In the genomic region with DNA sequence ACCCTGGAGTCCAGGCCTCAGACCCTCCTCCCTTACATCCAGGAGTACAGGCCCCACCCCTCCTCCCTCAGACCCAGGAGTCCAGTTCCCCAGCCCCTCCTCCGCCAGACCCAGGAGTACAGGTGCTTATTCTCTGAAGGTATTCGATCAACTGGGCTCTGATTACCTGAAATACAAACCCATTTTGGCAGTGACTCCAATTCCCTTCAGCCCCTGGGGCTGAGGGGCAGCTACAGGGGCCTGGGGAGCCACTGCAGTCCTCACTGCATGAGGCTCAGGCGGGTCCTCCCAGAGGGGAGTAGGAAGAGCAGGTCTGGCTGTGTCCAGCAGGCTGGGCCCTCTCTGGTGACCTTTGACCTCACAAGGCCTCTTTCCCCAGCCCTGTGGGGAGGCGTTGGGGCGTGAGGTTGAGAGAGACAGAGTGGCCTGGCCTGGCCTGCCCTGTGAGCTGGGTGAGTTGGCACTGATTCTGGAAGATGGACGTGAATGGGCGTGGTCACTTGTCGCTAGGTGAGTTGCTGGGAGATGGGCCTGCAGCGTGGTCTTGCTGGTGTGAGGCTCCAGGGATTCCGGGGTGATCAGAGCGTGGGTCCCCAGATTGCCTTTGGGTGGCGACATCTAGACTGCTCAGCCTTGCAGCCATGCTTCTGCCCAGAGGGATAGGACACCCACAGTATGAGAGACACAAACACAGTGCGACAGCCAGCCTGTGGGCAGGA, we compare ENCODE assay signal across 1 cellular context.
TF ChIP-seq lines count a peak whose summit lies in the region.

No MANE protein-coding gene starts in this region.

TF ChIP-seq in HEK293, 187 proteins besides CTCF, POLR2A, EP300 and RAD21 (continued from another document):
- TF ChIP-seq ZNF692 (tag by site-specific recombination; IDR thresholded peaks at IDR 0.05) (no peak), ZNF324 (tag by site-specific recombination; IDR thresholded peaks at IDR 0.05) (no peak), SCRT2 (tag by site-specific recombination; IDR thresholded peaks at IDR 0.05) (peak; percentile 94), KLF9 (tag by site-specific recombination; IDR thresholded peaks at IDR 0.05; ENCODE audit: low read depth) (peak; percentile 58; the same call in 1 of the 2 replicates), ZBTB21 (tag by site-specific recombination; IDR thresholded peaks at IDR 0.05) (no peak), HOXA7 (CRISPR knock-in tag; IDR thresholded peaks at IDR 0.05; ENCODE audit: borderline replicate concordance) (no peak), SCRT1 (tag by site-specific recombination; IDR thresholded peaks at IDR 0.05; ENCODE audit: borderline replicate concordance) (peak; percentile 89), ZNF23 (tag by site-specific recombination; IDR thresholded peaks at IDR 0.05; ENCODE audit: borderline replicate concordance) (no peak), ZNF521 (tag by site-specific recombination; IDR thresholded peaks at IDR 0.05) (no peak), TRIM28 (IDR thresholded peaks at IDR 0.05; ENCODE audit: borderline replicate concordance, low read length) (no peak), ZFP37 (tag by site-specific recombination; IDR thresholded peaks at IDR 0.05) (no peak), BCL11B (tag by site-specific recombination; IDR thresholded peaks at IDR 0.05; ENCODE audit: low read depth) (0 out of 2 replicates have a peak, but pooled peaks have one; percentile 15)
- TF ChIP-seq, protein P1, sequence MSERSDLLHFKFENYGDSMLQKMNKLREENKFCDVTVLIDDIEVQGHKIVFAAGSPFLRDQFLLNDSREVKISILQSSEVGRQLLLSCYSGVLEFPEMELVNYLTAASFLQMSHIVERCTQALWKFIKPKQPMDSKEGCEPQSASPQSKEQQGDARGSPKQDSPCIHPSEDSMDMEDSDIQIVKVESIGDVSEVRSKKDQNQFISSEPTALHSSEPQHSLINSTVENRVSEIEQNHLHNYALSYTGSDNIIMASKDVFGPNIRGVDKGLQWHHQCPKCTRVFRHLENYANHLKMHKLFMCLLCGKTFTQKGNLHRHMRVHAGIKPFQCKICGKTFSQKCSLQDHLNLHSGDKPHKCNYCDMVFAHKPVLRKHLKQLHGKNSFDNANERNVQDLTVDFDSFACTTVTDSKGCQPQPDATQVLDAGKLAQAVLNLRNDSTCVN (tag by site-specific recombination; optimal IDR thresholded peaks at IDR 0.05) = no peak
- TF ChIP-seq, protein P2, sequence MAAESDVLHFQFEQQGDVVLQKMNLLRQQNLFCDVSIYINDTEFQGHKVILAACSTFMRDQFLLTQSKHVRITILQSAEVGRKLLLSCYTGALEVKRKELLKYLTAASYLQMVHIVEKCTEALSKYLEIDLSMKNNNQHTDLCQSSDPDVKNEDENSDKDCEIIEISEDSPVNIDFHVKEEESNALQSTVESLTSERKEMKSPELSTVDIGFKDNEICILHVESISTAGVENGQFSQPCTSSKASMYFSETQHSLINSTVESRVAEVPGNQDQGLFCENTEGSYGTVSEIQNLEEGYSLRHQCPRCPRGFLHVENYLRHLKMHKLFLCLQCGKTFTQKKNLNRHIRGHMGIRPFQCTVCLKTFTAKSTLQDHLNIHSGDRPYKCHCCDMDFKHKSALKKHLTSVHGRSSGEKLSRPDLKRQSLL (tag by site-specific recombination; IDR thresholded peaks at IDR 0.05) = no peak
